ENCODE assay signal across 8 cellular contexts in the genomic region with DNA sequence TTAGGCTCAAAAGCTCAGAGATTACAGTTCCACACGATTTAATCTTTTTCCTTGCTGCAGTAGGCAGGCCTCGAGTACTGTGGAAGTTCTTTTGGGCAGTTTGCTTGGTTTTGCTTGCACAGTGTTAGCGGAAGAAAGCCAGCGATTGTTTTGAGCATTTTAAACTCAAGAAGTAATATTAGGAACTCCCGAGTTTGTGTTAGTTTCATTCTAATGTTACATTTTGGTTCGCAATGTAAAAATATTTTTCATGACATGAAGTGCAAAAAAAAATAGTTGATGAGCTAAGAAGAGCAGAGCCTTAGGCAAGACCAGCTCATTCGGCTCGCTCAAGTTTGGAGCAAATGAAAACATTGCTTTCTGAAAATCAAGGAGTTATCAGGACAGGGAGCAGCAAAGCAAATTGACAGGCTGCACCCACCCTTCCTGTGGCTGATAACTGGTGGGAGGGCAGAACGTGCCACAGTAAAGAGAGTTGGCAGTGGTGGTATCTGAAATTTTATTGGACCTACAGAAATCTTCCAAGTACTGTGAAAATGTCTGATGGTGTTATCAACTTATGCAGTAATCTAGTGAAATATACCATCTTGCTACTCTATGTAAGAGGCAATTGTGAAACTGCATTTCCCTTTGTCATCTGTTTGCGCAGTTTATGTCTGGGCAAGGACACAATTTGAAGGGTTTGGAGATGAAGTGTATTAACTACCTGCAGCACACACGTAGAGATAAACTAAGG. TPM values are rescaled to one million over a fixed set of nuclear protein-coding genes. Genes with fewer than 3 reads are reported as not detected.
DNase-seq lines count a peak whose midpoint lies in the region; ATAC-seq and TF ChIP-seq lines count a peak whose summit lies in the region.

No MANE protein-coding gene starts in this region.

- peak overlapping the region; percentile 93 to 99 (median 97) for H3K27ac ChIP-seq in BLaER1 treated with 17β-estradiol and CSF1 and Interleukin-3, amounts not matched to agents 10 nM and 100 nM
- H3K27ac ChIP-seq in KOPT-K1 (ENCODE audit: low read depth, low read length, poor library complexity, severe bottlenecking), result peak overlapping the region; percentile 87
- H3K27ac ChIP-seq in breast epithelium, result peak overlapping the region; percentile 86 to 96

- H3K4me2 ChIP-seq in BLaER1 treated with 17β-estradiol and CSF1 and Interleukin-3, amounts not matched to agents 10 nM and 100 nM, result peak overlapping the region; percentile 71 to 98 (median 88)

- no peak for TF ChIP-seq CTCF in breast epithelium (IDR thresholded peaks at IDR 0.05)
- no peak for TF ChIP-seq CTCF in mucosa of descending colon (IDR thresholded peaks at IDR 0.05)

- DNase-seq in breast epithelium (ENCODE audit: low spot score in 2 of 2), result no peak
- no peak for DNase-seq in mucosa of descending colon
- no peak for DNase-seq in 8988T
- DNase-seq in pons (ENCODE audit: low spot score), result no peak
- DNase-seq in cortex of kidney (lab: John Stamatoyannopoulos, UW), result no peak
- no peak for DNase-seq in activated CD4-positive, alpha-beta T cell treated with anti-CD3 and anti-CD28 coated beads for 4 hours

- H3K4me3 ChIP-seq in BLaER1 treated with 17β-estradiol and CSF1 and Interleukin-3, amounts not matched to agents 10 nM and 100 nM, result peak overlapping the region; percentile 84 to 95 (median 90)
- H3K4me3 ChIP-seq in breast epithelium, result peak overlapping the region; percentile 63 to 88 (median 78)
- H3K4me3 ChIP-seq in mucosa of descending colon, result peak overlapping the region; percentile 77

- H3K9ac ChIP-seq in BLaER1 treated with 17β-estradiol and CSF1 and Interleukin-3, amounts not matched to agents 10 nM and 100 nM, result peak overlapping the region; percentile 90 to 99 (median 97)

- H4K20me1 ChIP-seq in BLaER1 treated with 17β-estradiol and CSF1 and Interleukin-3, amounts not matched to agents 10 nM and 100 nM, result peaks cover 9 to 46% (median 22%) of the 10 kb centered on the region in 11 experiments; a peak in 17 of 22 replicates

- H3K36me3 ChIP-seq in BLaER1 treated with 17β-estradiol and CSF1 and Interleukin-3, amounts not matched to agents 10 nM and 100 nM, result no peaks in the 10 kb centered on the region
- H3K36me3 ChIP-seq in KOPT-K1 (ENCODE audit: insufficient read depth, low read length) (no peaks in the 10 kb centered on the region), breast epithelium (no peaks in the 10 kb centered on the region), mucosa of descending colon (ENCODE audit: low read depth) (no peaks in the 10 kb centered on the region)

- intact Hi-C loops in breast epithelium (cut with DNase I; ENCODE audit: low total_unique reads), result no loop called here
- intact Hi-C loops in mucosa of descending colon (cut with DNase I, micrococcal nuclease), result no loop called here

- no peaks in the 10 kb centered on the region for H3K9me3 ChIP-seq in BLaER1 treated with 17β-estradiol and CSF1 and Interleukin-3, amounts not matched to agents 10 nM and 100 nM (replicated peaks in 1 of 11)
- H3K9me3 ChIP-seq in KOPT-K1 (ENCODE audit: insufficient read depth, low read length, poor library complexity, severe bottlenecking), result no peaks in the 10 kb centered on the region
- H3K9me3 ChIP-seq in breast epithelium, result no peaks in the 10 kb centered on the region
- H3K9me3 ChIP-seq in mucosa of descending colon, result no peaks in the 10 kb centered on the region

- TF ChIP-seq POLR2A in breast epithelium (IDR thresholded peaks at IDR 0.05), result no peak

- peaks cover 0 to 4% (median 0%) of the 10 kb centered on the region in 11 experiments; a peak in 2 of 22 replicates for H3K27me3 ChIP-seq in BLaER1 treated with 17β-estradiol and CSF1 and Interleukin-3, amounts not matched to agents 10 nM and 100 nM
- no peaks in the 10 kb centered on the region for H3K27me3 ChIP-seq in breast epithelium

- peaks cover 34 to 60% (median 46%) of the 10 kb centered on the region in 10 experiments for H3K4me1 ChIP-seq in BLaER1 treated with 17β-estradiol and CSF1 and Interleukin-3, amounts not matched to agents 10 nM and 100 nM
- H3K4me1 ChIP-seq in breast epithelium (peaks cover 0 to 4% of the 10 kb centered on the region in 2 donors), mucosa of descending colon (ENCODE audit: low read depth) (peaks cover 4% of the 10 kb centered on the region)

- ATAC-seq in mucosa of descending colon, result peak; percentile 38

RNA-seq across cellular contexts. Expression of a gene that starts 1.4 kb away (rescaled TPM):
- 10 to 100 TPM in 2 of 3 donors, 1 to 10 TPM in 1; 7.8 to 21.9 (median 17.0) TPM for total RNA-seq in breast epithelium
- 10 to 100 TPM; 15.0 to 35.0 (median 18.8) TPM for total RNA-seq in mucosa of descending colon
